7 cellular contexts compared by ENCODE assay signal in genomic region chr11:94545641-94546470, GRCh38. TPM values are rescaled to one million over a fixed set of nuclear protein-coding genes. Genes with fewer than 3 reads are reported as not detected.
DNase-seq lines count a peak whose midpoint lies in the region; ATAC-seq, FAIRE-seq and TF ChIP-seq lines count a peak whose summit lies in the region.
"Had no signal": no experiment of that assay in that cellular context is flagged by ENCODE, and none has a peak within 500 bp of the region (broad histone marks: within the 10 kb centered on the region; RNA-seq: fewer than 3 reads in every experiment).

No MANE protein-coding gene starts in this region.

- TF ChIP-seq CTCF in H1 (IDR thresholded peaks at IDR 0.05; ENCODE audit: control extremely low read depth in 1 of 3, insufficient read depth in 1 of 3, low read depth in 1 of 3, low read length in 3 of 3) (no peak), GM13977 (IDR thresholded peaks at IDR 0.05; ENCODE audit: extremely low read depth, insufficient read depth, missing control alignments) (no peak)

- TF ChIP-seq RAD21 in H1 (IDR thresholded peaks at IDR 0.05 in 1 of 2, conservative IDR thresholded peaks at IDR 0.05 in 1 of 2; ENCODE audit: low read depth in 2 of 2, low read length in 2 of 2), result no peak

- no peak overlapping the region for H3K23ac ChIP-seq in H1 (ENCODE audit: insufficient read length)

- no peak overlapping the region for H4K91ac ChIP-seq in H1 (replicated peaks; ENCODE audit: insufficient read length, low read length)

- peak overlapping the region; percentile 50 to 75 (median 57) for H3K4me3 ChIP-seq in H1 (ENCODE audit: extremely low read depth in 1 of 4, insufficient read depth in 2 of 4, low read depth in 3 of 4, low read length in 4 of 4)

- H2BK15ac ChIP-seq in H1 (ENCODE audit: low read length), result no peak overlapping the region; the same call in 1 of the 2 replicates

- no peaks in the 10 kb centered on the region for H3K9me3 Mint-ChIP-seq in stimulated activated memory B cell treated with anti-CD40 and anti-IgM and Interleukin-4, amounts not matched to agents 10 μg/mL and 1 μg/mL and 100 μg/mL, for 72 hours

- no peak overlapping the region for H2AFZ ChIP-seq in H1 (ENCODE audit: low read length)

- POLR2A ChIA-PET in H1 (lab: Charles Lee; ENCODE audit: partially characterized antibody), result no interaction called here

- H4K8ac ChIP-seq in H1 (ENCODE audit: extremely low read depth, insufficient read depth, low read length), result no peak overlapping the region; the same call in 1 of the 2 replicates

- peak overlapping the region; percentile 68 to 87 for H3K4me2 ChIP-seq in H1 (ENCODE audit: insufficient read depth in 1 of 2, low read depth in 2 of 2, low read length in 2 of 2)

- H3K4me1 Mint-ChIP-seq in stimulated activated memory B cell treated with anti-CD40 and anti-IgM and Interleukin-4, amounts not matched to agents 10 μg/mL and 1 μg/mL and 100 μg/mL, for 72 hours, result peaks cover 44% of the 10 kb centered on the region

- H3K36me3 ChIP-seq in H1 (ENCODE audit: control insufficient read depth in 2 of 4, insufficient read depth in 4 of 4, low read length in 3 of 4), result no peaks in the 10 kb centered on the region

- no peak for ATAC-seq in stimulated activated memory B cell treated with anti-CD40 and anti-IgM and Interleukin-4, amounts not matched to agents 10 μg/mL and 1 μg/mL and 100 μg/mL, for 72 hours

- no peaks in the 10 kb centered on the region for H3K9me3 ChIP-seq in H1 (ENCODE audit: insufficient read depth in 2 of 2, low read depth in 1 of 2, low read length in 1 of 2)

- no peak overlapping the region for H3K4ac ChIP-seq in H1 (replicated peaks; ENCODE audit: insufficient read length, low read depth, low read length)

- peak overlapping the region; percentile 30; the same call in 1 of the 2 replicates for H2BK12ac ChIP-seq in H1 (ENCODE audit: low read depth, low read length)

- H4K20me1 ChIP-seq in H1 (replicated peaks in 1 of 2; ENCODE audit: control insufficient read depth in 1 of 2, insufficient read depth in 2 of 2, low read length in 2 of 2), result peaks cover 0 to 3% of the 10 kb centered on the region in 2 experiments

- WGBS in H1 (ENCODE audit: extremely low coverage in 1 of 2, insufficient coverage in 1 of 2, insufficient read length in 1 of 2, insufficient replicate concordance in 2 of 2, low coverage in 1 of 2, low lambda C conversion rate in 2 of 2, missing lambda C conversion rate in 1 of 2), 2 experiments, result 61% methylated on average over 19 of the region's 19 CpGs; no CpG with 5 or more reads in 1 of the 2 experiments

- H3K27ac Mint-ChIP-seq in stimulated activated memory B cell treated with anti-CD40 and anti-IgM and Interleukin-4, amounts not matched to agents 10 μg/mL and 1 μg/mL and 100 μg/mL, for 72 hours, result peak overlapping the region; percentile 17

- H3K9ac ChIP-seq in H1 (replicated peaks in 1 of 4; ENCODE audit: extremely low read depth in 1 of 4, low read depth in 3 of 4, low read length in 3 of 4), result 0 out of 7 replicates have a peak overlapping the region, but pooled peaks of 1 of the 4 experiments have one; percentile 9

- FAIRE-seq in H1 (lab: Jason Lieb, UNC), result no peak

- H3K79me2 ChIP-seq in H1 (ENCODE audit: control insufficient read depth in 1 of 2, insufficient read depth in 2 of 2, low read length in 2 of 2), result no peaks in the 10 kb centered on the region

- CTCF ChIA-PET in H1 (lab: Charles Lee; ENCODE audit: partially characterized antibody), result interaction anchor here (0.9 to 1.5 kb wide), 3 partner anchors 9 to 57 kb away, joined by 4 to 6 read pairs (median 5); no protein-coding TSS in a partner anchor

- peaks cover 6 to 20% (median 18%) of the 10 kb centered on the region in 4 experiments for H3K27me3 ChIP-seq in H1 (replicated peaks in 1 of 4; ENCODE audit: control insufficient read depth in 3 of 4, extremely low read depth in 1 of 4, insufficient read depth in 3 of 4, low read length in 3 of 4)

- no peak overlapping the region for H3K14ac ChIP-seq in H1 (ENCODE audit: insufficient read length)

- peaks cover 18% of the 10 kb centered on the region for H3K23me2 ChIP-seq in H1 (ENCODE audit: low read depth, low read length)

- H3K79me1 ChIP-seq in H1 (ENCODE audit: low read depth, low read length), result 0 out of 2 replicates have a peak, but pooled peaks cover 2% of the 10 kb centered on the region

- H3K36me3 Mint-ChIP-seq in stimulated activated memory B cell treated with anti-CD40 and anti-IgM and Interleukin-4, amounts not matched to agents 10 μg/mL and 1 μg/mL and 100 μg/mL, for 72 hours, result peaks cover 7% of the 10 kb centered on the region

- TF ChIP-seq POLR2A in H1 (IDR thresholded peaks at IDR 0.05; ENCODE audit: control extremely low read depth in 1 of 2, low read depth in 2 of 2, low read length in 2 of 2), result no peak

- in situ Hi-C loops in GM13977 (cut with MboI; ENCODE audit: low pct_unique_long_range_greater_than_20kb, low sequenced_read_pairs, unreplicated experiment), result no loop called here

- no peak overlapping the region for H2BK5ac ChIP-seq in H1 (ENCODE audit: low read depth, low read length)

- H2BK20ac ChIP-seq in H1 (ENCODE audit: low read length), result no peak overlapping the region

- peaks cover 5 to 9% (median 8%) of the 10 kb centered on the region in 4 experiments; a peak in 6 of 7 replicates for H3K4me1 ChIP-seq in H1 (replicated peaks in 1 of 4; ENCODE audit: control insufficient read depth in 3 of 4, insufficient read depth in 4 of 4, low read length in 3 of 4)

- no peak overlapping the region for H3K56ac ChIP-seq in H1 (replicated peaks; ENCODE audit: insufficient read length, low read depth, low read length)

- H2AK5ac ChIP-seq in H1 (ENCODE audit: low read depth, low read length), result no peak overlapping the region

- peaks cover 11% of the 10 kb centered on the region for H3K27me3 Mint-ChIP-seq in stimulated activated memory B cell treated with anti-CD40 and anti-IgM and Interleukin-4, amounts not matched to agents 10 μg/mL and 1 μg/mL and 100 μg/mL, for 72 hours

- no peak for TF ChIP-seq EP300 in H1 (IDR thresholded peaks at IDR 0.05; ENCODE audit: borderline replicate concordance in 1 of 2, low read depth in 2 of 2, low read length in 2 of 2)

- peak overlapping the region; percentile 72 for H3K4me3 Mint-ChIP-seq in stimulated activated memory B cell treated with anti-CD40 and anti-IgM and Interleukin-4, amounts not matched to agents 10 μg/mL and 1 μg/mL and 100 μg/mL, for 72 hours

- no peak overlapping the region for H3K27ac ChIP-seq in H1 (ENCODE audit: low read depth, low read length)

- H2BK120ac ChIP-seq in H1 (replicated peaks; ENCODE audit: low read depth, low read length), result no peak overlapping the region

- H3K18ac ChIP-seq in H1 (ENCODE audit: extremely low read depth, low read length), result peak overlapping the region; percentile 49; the same call in 1 of the 2 replicates

- DNase-seq in NOMO-1 (lab: John Stamatoyannopoulos, UW; ENCODE audit: unreplicated experiment in 2 of 2) (peak; percentile 28 to 29), NOMO-1 treated with dmso at 0.1 percent for 144 hours (lab: John Stamatoyannopoulos, UW; ENCODE audit: unreplicated experiment) (no peak), H1 (ENCODE audit: low read depth in 1 of 2, low spot score in 2 of 2) (no peak), COR-L47 (lab: John Stamatoyannopoulos, UW) (no peak), GM13977 (ENCODE audit: low spot score) (no peak)

- H4K5ac ChIP-seq in H1 (ENCODE audit: insufficient read length, low read depth, low read length), result no peak overlapping the region

RNA-seq across cellular contexts. Expression of gene FUT4, which starts 2.1 kb away (rescaled TPM):
- total RNA-seq in H1 (2021; fragmentation: NEBNext Ultra II Directional; extraction: Animal tissue kit (Norgen Biotek cat#: 25700)), result 7.0 and 8.0 TPM in 2 replicates
- 2.6 and 3.2 TPM in 2 replicates for polyA plus RNA-seq in H1 (2011; rRNA removed)
- polyA plus RNA-seq in H1 (2011; cell fraction: cytosol; rRNA removed), result 2.8 TPM
- 2.8 TPM for polyA plus RNA-seq in H1 (2011; cell fraction: nucleus; rRNA removed)
- polyA plus RNA-seq in H1 (2012, experiment 1 of 2), result 2.6 to 3.8 TPM (median 3.1 TPM) in 4 replicates
- 1.9 TPM for polyA plus RNA-seq in H1 (2012, experiment 2 of 2)
- 6.6 TPM for polyA plus RNA-seq in H1 (2013, experiment 1 of 2)
- 7.0 TPM for polyA plus RNA-seq in H1 (2013, experiment 2 of 2)
- 3.5 and 5.3 TPM in 2 replicates for polyA minus RNA-seq in H1 (2011; rRNA and poly(A)+ RNA removed)
- polyA minus RNA-seq in H1 (2011; cell fraction: cytosol; rRNA and poly(A)+ RNA removed), result 3.5 TPM
- polyA minus RNA-seq in H1 (2011; cell fraction: nucleus; rRNA and poly(A)+ RNA removed), result 5.2 TPM

RNA-seq across cellular contexts. Expression of gene PIWIL4, which starts 21.3 kb away (rescaled TPM):
- 0.52 and 0.80 TPM in 2 replicates for total RNA-seq in H1 (2021; fragmentation: NEBNext Ultra II Directional; extraction: Animal tissue kit (Norgen Biotek cat#: 25700))
- 0.51 and 0.57 TPM in 2 replicates for polyA plus RNA-seq in H1 (2011; rRNA removed)
- 0.48 TPM for polyA plus RNA-seq in H1 (2011; cell fraction: cytosol; rRNA removed)
- polyA plus RNA-seq in H1 (2011; cell fraction: nucleus; rRNA removed), result 0.98 TPM
- 0.22 to 0.68 TPM (median 0.51 TPM) in 4 replicates for polyA plus RNA-seq in H1 (2012, experiment 1 of 2)
- polyA plus RNA-seq in H1 (2012, experiment 2 of 2), result 0.10 TPM
- polyA plus RNA-seq in H1 (2013, experiment 1 of 2), result 0.26 TPM
- polyA plus RNA-seq in H1 (2013, experiment 2 of 2), result 0.33 TPM
- 0.69 and 1.00 TPM in 2 replicates for polyA minus RNA-seq in H1 (2011; rRNA and poly(A)+ RNA removed)
- polyA minus RNA-seq in H1 (2011; cell fraction: cytosol; rRNA and poly(A)+ RNA removed), result 0.95 TPM
- 2.0 TPM for polyA minus RNA-seq in H1 (2011; cell fraction: nucleus; rRNA and poly(A)+ RNA removed)

RNA-seq across cellular contexts. Expression of gene C11orf97, which starts 33.6 kb away (rescaled TPM):
- total RNA-seq in H1 (2021; fragmentation: NEBNext Ultra II Directional; extraction: Animal tissue kit (Norgen Biotek cat#: 25700)), result not detected in 2 replicates
- not detected in 2 replicates for polyA plus RNA-seq in H1 (2011; rRNA removed)
- polyA plus RNA-seq in H1 (2011; cell fraction: cytosol; rRNA removed), result not detected
- not detected for polyA plus RNA-seq in H1 (2011; cell fraction: nucleus; rRNA removed)
- polyA plus RNA-seq in H1 (2012, experiment 1 of 2), result not detected in 4 replicates
- polyA plus RNA-seq in H1 (2012, experiment 2 of 2), result not detected
- not detected for polyA plus RNA-seq in H1 (2013, experiment 1 of 2)
- not detected for polyA plus RNA-seq in H1 (2013, experiment 2 of 2)
- not detected in 2 replicates for polyA minus RNA-seq in H1 (2011; rRNA and poly(A)+ RNA removed)
- not detected for polyA minus RNA-seq in H1 (2011; cell fraction: cytosol; rRNA and poly(A)+ RNA removed)
- not detected for polyA minus RNA-seq in H1 (2011; cell fraction: nucleus; rRNA and poly(A)+ RNA removed)
- total RNA-seq: LHCN-M2 had no signal

RNA-seq across cellular contexts. Expression of gene ANKRD49, which starts 52.1 kb away (rescaled TPM):
- total RNA-seq in H1 (2021; fragmentation: NEBNext Ultra II Directional; extraction: Animal tissue kit (Norgen Biotek cat#: 25700)), result 10.2 and 12.2 TPM in 2 replicates
- polyA plus RNA-seq in H1 (2011; rRNA removed), result 4.6 and 7.4 TPM in 2 replicates
- polyA plus RNA-seq in H1 (2011; cell fraction: cytosol; rRNA removed), result 8.4 TPM
- 6.1 TPM for polyA plus RNA-seq in H1 (2011; cell fraction: nucleus; rRNA removed)
- polyA plus RNA-seq in H1 (2012, experiment 1 of 2), result 5.8 to 12.3 TPM (median 7.4 TPM) in 4 replicates
- polyA plus RNA-seq in H1 (2012, experiment 2 of 2), result 3.4 TPM
- polyA plus RNA-seq in H1 (2013, experiment 1 of 2), result 23.4 TPM
- polyA plus RNA-seq in H1 (2013, experiment 2 of 2), result 22.4 TPM
- polyA minus RNA-seq in H1 (2011; rRNA and poly(A)+ RNA removed), result 9.8 and 12.1 TPM in 2 replicates
- polyA minus RNA-seq in H1 (2011; cell fraction: cytosol; rRNA and poly(A)+ RNA removed), result 5.7 TPM
- 16.3 TPM for polyA minus RNA-seq in H1 (2011; cell fraction: nucleus; rRNA and poly(A)+ RNA removed)

RNA-seq across cellular contexts. Expression of gene MRE11, which starts 52.2 kb away (rescaled TPM):
- total RNA-seq in H1 (2021; fragmentation: NEBNext Ultra II Directional; extraction: Animal tissue kit (Norgen Biotek cat#: 25700)), result 40.1 and 43.4 TPM in 2 replicates
- polyA plus RNA-seq in H1 (2011; rRNA removed), result 5.2 and 7.2 TPM in 2 replicates
- polyA plus RNA-seq in H1 (2011; cell fraction: cytosol; rRNA removed), result 10.4 TPM
- polyA plus RNA-seq in H1 (2011; cell fraction: nucleus; rRNA removed), result 6.8 TPM
- 14.5 to 27.3 TPM (median 17.4 TPM) in 4 replicates for polyA plus RNA-seq in H1 (2012, experiment 1 of 2)
- 1.4 TPM for polyA plus RNA-seq in H1 (2012, experiment 2 of 2)
- polyA plus RNA-seq in H1 (2013, experiment 1 of 2), result 16.4 TPM
- polyA plus RNA-seq in H1 (2013, experiment 2 of 2), result 15.2 TPM
- polyA minus RNA-seq in H1 (2011; rRNA and poly(A)+ RNA removed), result 13.4 and 16.6 TPM in 2 replicates
- 12.9 TPM for polyA minus RNA-seq in H1 (2011; cell fraction: cytosol; rRNA and poly(A)+ RNA removed)
- 22.4 TPM for polyA minus RNA-seq in H1 (2011; cell fraction: nucleus; rRNA and poly(A)+ RNA removed)

Comparison
In these comparisons a context has a peak if more than half of its experiments do, and no peak if none do; other contexts are left out.
1. DNase-seq: peak in NOMO-1 (2 of 2); none in NOMO-1 treated with dmso at 0.1 percent for 144 hours (single experiment), H1 (0 of 2), COR-L47 (single experiment) and GM13977 (single experiment).